Comparison of ENCODE assay signal across 8 cellular contexts in genomic region chr7:98869374-98870070, GRCh38. TPM values are rescaled to one million over a fixed set of nuclear protein-coding genes. Genes with fewer than 3 reads are reported as not detected.
DNase-seq lines count a peak whose midpoint lies in the region; ATAC-seq and TF ChIP-seq lines count a peak whose summit lies in the region.

TMEM130 (minus strand) TSS chr7:98870014; CDS start chr7:98869861, 153 bp downstream.

- POLR2A ChIA-PET in MCF 10A (lab: Yijun Ruan, JAX), result interaction anchor here (0.7 kb wide), 1 partner anchor 380 kb away, joined by 3 read pairs; no protein-coding TSS in a partner anchor

- H3K4me1 Mint-ChIP-seq in MCF 10A (ENCODE audit: insufficient read depth, unreplicated experiment), result no peaks in the 10 kb centered on the region

- H3K4me1 ChIP-seq in breast epithelium (no peaks in the 10 kb centered on the region), tibial artery (peaks cover 0 to 62% (median 34%) of the 10 kb centered on the region in 4 donors)

- no peaks in the 10 kb centered on the region for H3K9me3 Mint-ChIP-seq in MCF 10A (ENCODE audit: unreplicated experiment)
- no peaks in the 10 kb centered on the region for H3K9me3 Mint-ChIP-seq in activated naive CD4-positive, alpha-beta T cell treated with anti-CD3 and anti-CD28 coated beads, Interleukin-2, amount 50 U/mL, for 72 hours

- ATAC-seq in activated naive CD4-positive, alpha-beta T cell treated with anti-CD3 and anti-CD28 coated beads, Interleukin-2, amount 50 U/mL, for 72 hours, result peak; percentile 44 to 45

- H3K27ac ChIP-seq in breast epithelium, result no peak within 1 kb of the TSS
- H3K27ac ChIP-seq in tibial artery, result peak within 1 kb of the TSS; percentile 72 to 86

- no peaks in the 10 kb centered on the region for H3K36me3 Mint-ChIP-seq in MCF 10A (ENCODE audit: insufficient read depth, unreplicated experiment)
- no peaks in the 10 kb centered on the region for H3K36me3 Mint-ChIP-seq in activated naive CD4-positive, alpha-beta T cell treated with anti-CD3 and anti-CD28 coated beads, Interleukin-2, amount 50 U/mL, for 72 hours

- CTCF ChIA-PET in MCF 10A (lab: Yijun Ruan, JAX), result no interaction called here

- H3K9me3 ChIP-seq in breast epithelium (no peaks in the 10 kb centered on the region), tibial artery (no peaks in the 10 kb centered on the region)

- peaks cover 3% of the 10 kb centered on the region for H3K27me3 Mint-ChIP-seq in MCF 10A (ENCODE audit: insufficient read depth, unreplicated experiment)

- H3K27me3 ChIP-seq in breast epithelium (peaks cover 0 to 12% of the 10 kb centered on the region in 2 donors), tibial artery (no peaks in the 10 kb centered on the region)

- DNase-seq in breast epithelium (ENCODE audit: low spot score in 2 of 2), result no peak
- DNase-seq in MCF 10A (ENCODE audit: unreplicated experiment), result no peak
- DNase-seq in activated naive CD4-positive, alpha-beta T cell treated with anti-CD3 and anti-CD28 coated beads, Interleukin-2, amount 50 U/mL, for 72 hours (ENCODE audit: low spot score in 2 of 2), result peak in 1 of 2 donors; percentile 53
- DNase-seq in islet precursor cell, result peak; percentile 58
- DNase-seq in tibial artery, result peak in 1 of 2 donors; percentile 67
- DNase-seq in HuH-7.5 (ENCODE audit: low spot score), result no peak
- no peak for DNase-seq in AG08395 (ENCODE audit: low spot score)
- no peak for DNase-seq in NCI-H2029 treated with DMSO at 0.1 percent for 48 hours (lab: John Stamatoyannopoulos, UW)

- peak within 1 kb of the TSS; percentile 41 to 71 (median 56) for H3K4me3 ChIP-seq in breast epithelium
- peak within 1 kb of the TSS; percentile 62 to 69 for H3K4me3 ChIP-seq in tibial artery

- no peak for TF ChIP-seq CTCF in breast epithelium (IDR thresholded peaks at IDR 0.05)
- no peak for TF ChIP-seq CTCF in MCF 10A (IDR thresholded peaks at IDR 0.05; ENCODE audit: unreplicated experiment)
- no peak for TF ChIP-seq CTCF in tibial artery (IDR thresholded peaks at IDR 0.05)

- intact Hi-C loops in breast epithelium (cut with DNase I; ENCODE audit: low total_unique reads), result no loop called here
- intact Hi-C loops in MCF 10A (cut with micrococcal nuclease), result no loop called here
- intact Hi-C loops in tibial artery (cut with DNase I; ENCODE audit: low total_unique reads), result no loop called here

- no peak within 1 kb of the TSS for H3K4me3 Mint-ChIP-seq in MCF 10A (ENCODE audit: unreplicated experiment)

- no TSS peak for BruUV-seq in MCF 10A (replicated peaks; lab: Mats Ljungman, UMichigan)

- H3K27ac Mint-ChIP-seq in MCF 10A (ENCODE audit: low read depth, unreplicated experiment), result no peak within 1 kb of the TSS
- no peak within 1 kb of the TSS for H3K27ac Mint-ChIP-seq in activated naive CD4-positive, alpha-beta T cell treated with anti-CD3 and anti-CD28 coated beads, Interleukin-2, amount 50 U/mL, for 72 hours

- H3K36me3 ChIP-seq in breast epithelium (no peaks in the 10 kb centered on the region), tibial artery (no peaks in the 10 kb centered on the region)

- no peak for TF ChIP-seq POLR2A in breast epithelium (IDR thresholded peaks at IDR 0.05)

RNA-seq across cellular contexts. Expression of gene TMEM130, which starts in this region (rescaled TPM):
- total RNA-seq in breast epithelium (1 to 10 TPM in 1 of 3 donors, under 1 TPM in 1, not detected in 1; 0.88 to 1.3 TPM), MCF 10A (2022) (not detected in 2 replicates)
- not detected for total RNA-seq in activated naive CD4-positive, alpha-beta T cell treated with anti-CD3 and anti-CD28 coated beads, Interleukin-2, amount 50 U/mL, for 72 hours

Comparison
In these comparisons a context has a peak if more than half of its experiments do, and no peak if none do; other contexts are left out.
1. Peak in ATAC-seq in activated naive CD4-positive, alpha-beta T cell treated with anti-CD3 and anti-CD28 coated beads, Interleukin-2, amount 50 U/mL, for 72 hours; RNA of the gene not detected or under 1 TPM.
2. H3K27ac ChIP-seq: peak in tibial artery (2 of 2); none in breast epithelium (0 of 2).